Comparison of ENCODE assay signal across 9 cellular contexts in genomic region chr2:70089946-70090523, GRCh38. TPM values are rescaled to one million over a fixed set of nuclear protein-coding genes. Genes with fewer than 3 reads are reported as not detected.
A peak's percentile ranks its signal among the peaks of the same experiment; 100 is the strongest.
DNase-seq lines count a peak whose midpoint lies in the region; ATAC-seq and TF ChIP-seq lines count a peak whose summit lies in the region.
"Had no signal": no experiment of that assay in that cellular context is flagged by ENCODE, and none has a peak within 500 bp of the region (broad histone marks: within the 10 kb centered on the region; RNA-seq: fewer than 3 reads in every experiment).

No MANE protein-coding gene starts in this region.

- H3K27me3 ChIP-seq in BLaER1: no peaks in the 10 kb centered on the region
- no peaks in the 10 kb centered on the region for H3K27me3 ChIP-seq in KMS-11 (ENCODE audit: insufficient read depth, low read depth)

- peaks cover 45% of the 10 kb centered on the region for H3K36me3 Mint-ChIP-seq in central memory CD8-positive, alpha-beta T cell (ENCODE audit: insufficient read depth)
- H3K36me3 Mint-ChIP-seq in naive thymus-derived CD8-positive, alpha-beta T cell: peaks cover 12 to 28% (median 16%) of the 10 kb centered on the region in 3 donors

- H3K36me3 ChIP-seq in BLaER1 (peaks cover 15% of the 10 kb centered on the region), KMS-11 (ENCODE audit: insufficient read depth) (peaks cover 4% of the 10 kb centered on the region; the same call in 1 of the 2 replicates)

- H3K4me3 Mint-ChIP-seq in central memory CD8-positive, alpha-beta T cell: peak overlapping the region; percentile 97
- H3K4me3 Mint-ChIP-seq in naive thymus-derived CD8-positive, alpha-beta T cell: peak overlapping the region; percentile 93 to 99 (median 97)

- POLR2A ChIA-PET in naive thymus-derived CD8-positive, alpha-beta T cell (lab: Charles Lee): interaction anchor here (0.6 to 21.0 kb wide), 6 partner anchors 9 to 176 kb away, joined by 4 to 1727 read pairs (median 174); partner anchors contain the start of gene MXD1

- peak overlapping the region; percentile 91 for H3K4me2 ChIP-seq in BLaER1
- peak overlapping the region; percentile 100 for H3K4me2 ChIP-seq in KMS-11

- peak overlapping the region; percentile 100 for H3K27ac Mint-ChIP-seq in central memory CD8-positive, alpha-beta T cell (ENCODE audit: low read depth)
- peak overlapping the region; percentile 84 to 100 (median 99) for H3K27ac Mint-ChIP-seq in naive thymus-derived CD8-positive, alpha-beta T cell

- H3K4me1 ChIP-seq in BLaER1 (peaks cover 59% of the 10 kb centered on the region), KMS-11 (ENCODE audit: low read depth, poor library complexity, severe bottlenecking) (peaks cover 26% of the 10 kb centered on the region)

- H2AFZ ChIP-seq in KMS-11 (ENCODE audit: low read depth): no peak overlapping the region

- H3K27ac ChIP-seq in BLaER1 (peak overlapping the region; percentile 50), KMS-11 (peak overlapping the region; percentile 100; the same call in 1 of the 2 replicates)

- no peak for TF ChIP-seq CTCF in KMS-11 (conservative IDR thresholded peaks at IDR 0.05; ENCODE audit: low read depth, low read length)

- peak overlapping the region; percentile 100 for H3K9ac ChIP-seq in BLaER1
- H3K9ac ChIP-seq in KMS-11: peak overlapping the region; percentile 100; the same call in 1 of the 2 replicates

- H3K9me3 ChIP-seq in BLaER1: no peaks in the 10 kb centered on the region

- peaks cover 70% of the 10 kb centered on the region for H3K4me1 Mint-ChIP-seq in central memory CD8-positive, alpha-beta T cell
- H3K4me1 Mint-ChIP-seq in naive thymus-derived CD8-positive, alpha-beta T cell: peaks cover 40 to 72% (median 69%) of the 10 kb centered on the region in 4 donors

- H3K27me3 Mint-ChIP-seq in central memory CD8-positive, alpha-beta T cell: no peaks in the 10 kb centered on the region
- peaks cover 0 to 4% (median 0%) of the 10 kb centered on the region in 5 donors for H3K27me3 Mint-ChIP-seq in naive thymus-derived CD8-positive, alpha-beta T cell

- no peaks in the 10 kb centered on the region for H3K9me3 Mint-ChIP-seq in central memory CD8-positive, alpha-beta T cell
- H3K9me3 Mint-ChIP-seq in naive thymus-derived CD8-positive, alpha-beta T cell: peaks cover 0 to 4% (median 0%) of the 10 kb centered on the region in 9 donors

- no peak for DNase-seq in central memory CD8-positive, alpha-beta T cell (ENCODE audit: low spot score in 2 of 2)
- DNase-seq in naive thymus-derived CD8-positive, alpha-beta T cell: no peak
- DNase-seq in NAMALWA (ENCODE audit: low spot score) (no peak), DMS 273 (lab: John Stamatoyannopoulos, UW; ENCODE audit: unreplicated experiment) (no peak)
- DNase-seq: cortex of kidney had no signal

- no peaks in the 10 kb centered on the region for H4K20me1 ChIP-seq in BLaER1
- H4K20me1 ChIP-seq in KMS-11 (ENCODE audit: insufficient read depth): no peaks in the 10 kb centered on the region

- no peak for ATAC-seq in central memory CD8-positive, alpha-beta T cell (replicated peaks; ENCODE audit: extremely low read depth, poor library complexity, severe bottlenecking)
- ATAC-seq in naive thymus-derived CD8-positive, alpha-beta T cell: no peak
- ATAC-seq in GM21367 (IDR thresholded peaks at IDR 0.05; ENCODE audit: unreplicated experiment) (no peak), GM19463 (IDR thresholded peaks at IDR 0.05; ENCODE audit: unreplicated experiment) (no peak)

- H3K4me3 ChIP-seq in BLaER1: peak overlapping the region; percentile 86
- no peak overlapping the region for H3K4me3 ChIP-seq in KMS-11 (IDR thresholded peaks at IDR 0.05; ENCODE audit: insufficient read depth, low read depth, low read length)

- peaks cover 35% of the 10 kb centered on the region for H3K79me2 ChIP-seq in KMS-11 (ENCODE audit: insufficient read depth, low read depth)

RNA-seq across cellular contexts. Expression of gene PCBP1, which starts 2.8 kb away (rescaled TPM):
- 100 to 1,000 TPM; 386 to 393 TPM for total RNA-seq in naive thymus-derived CD8-positive, alpha-beta T cell
- polyA plus RNA-seq in naive thymus-derived CD8-positive, alpha-beta T cell: 100 to 1,000 TPM; 159 to 218 (median 195) TPM
